3 cellular contexts compared by ENCODE assay signal in genomic region chr16:61616088-61616487, GRCh38.
TF ChIP-seq lines count a peak whose summit lies in the region.

No MANE protein-coding gene starts in this region.

TF ChIP-seq in A549, 52 proteins besides CTCF, POLR2A, EP300 and RAD21:
- TF ChIP-seq MAFK (IDR thresholded peaks at IDR 0.05; ENCODE audit: partially characterized antibody) (peak; percentile 88), PBX3 (IDR thresholded peaks at IDR 0.05) (no peak)

TF ChIP-seq in IMR-90, 13 proteins besides CTCF, POLR2A, EP300 and RAD21:
- TF ChIP-seq NFE2L2 (IDR thresholded peaks at IDR 0.05; ENCODE audit: low read depth, low read length) (no peak), CEBPB (IDR thresholded peaks at IDR 0.05; ENCODE audit: low read depth, low read length) (no peak), MAFK (IDR thresholded peaks at IDR 0.05; ENCODE audit: low read depth, low read length) (peak; percentile 92), SMC3 (IDR thresholded peaks at IDR 0.05; ENCODE audit: low read depth, low read length) (no peak)

TF ChIP-seq in H1, 55 proteins besides CTCF, POLR2A, EP300 and RAD21:
- TF ChIP-seq CTBP2 (IDR thresholded peaks at IDR 0.05; ENCODE audit: borderline replicate concordance, insufficient read depth, insufficient read length, low read length), result no peak
- TF ChIP-seq MAFK (IDR thresholded peaks at IDR 0.05; ENCODE audit: low read depth, low read length), result peak; percentile 60; the same call in 1 of the 2 replicates
